In the genomic region with DNA sequence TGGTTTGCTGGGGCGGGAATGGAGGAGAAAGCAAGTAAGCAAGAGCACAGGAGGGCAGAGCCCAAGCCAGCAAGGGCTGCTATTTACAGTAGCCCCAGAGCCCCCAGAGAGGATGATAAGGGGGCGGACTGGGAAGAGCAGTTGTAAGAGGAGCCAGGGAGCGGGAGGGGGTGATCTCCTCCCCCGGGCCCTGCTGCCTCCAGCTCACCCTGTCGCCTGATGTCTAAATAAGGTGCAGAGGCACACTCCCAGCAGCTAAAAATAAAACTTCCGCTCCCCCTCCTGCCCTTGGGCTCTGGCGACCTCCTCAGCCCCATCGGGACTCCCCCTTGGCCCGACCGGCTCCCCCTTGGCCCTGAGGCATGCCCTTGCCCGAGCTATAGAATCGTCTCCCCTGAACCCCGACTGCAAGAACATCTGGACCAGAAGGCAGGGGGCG, we compare ENCODE assay signal across 1 cellular context.
TF ChIP-seq lines count a peak whose summit lies in the region.

No MANE protein-coding gene starts in this region.

TF ChIP-seq in GM12878, 131 proteins besides CTCF, POLR2A, EP300 and RAD21 (continued from another document):
- TF ChIP-seq, protein P1, sequence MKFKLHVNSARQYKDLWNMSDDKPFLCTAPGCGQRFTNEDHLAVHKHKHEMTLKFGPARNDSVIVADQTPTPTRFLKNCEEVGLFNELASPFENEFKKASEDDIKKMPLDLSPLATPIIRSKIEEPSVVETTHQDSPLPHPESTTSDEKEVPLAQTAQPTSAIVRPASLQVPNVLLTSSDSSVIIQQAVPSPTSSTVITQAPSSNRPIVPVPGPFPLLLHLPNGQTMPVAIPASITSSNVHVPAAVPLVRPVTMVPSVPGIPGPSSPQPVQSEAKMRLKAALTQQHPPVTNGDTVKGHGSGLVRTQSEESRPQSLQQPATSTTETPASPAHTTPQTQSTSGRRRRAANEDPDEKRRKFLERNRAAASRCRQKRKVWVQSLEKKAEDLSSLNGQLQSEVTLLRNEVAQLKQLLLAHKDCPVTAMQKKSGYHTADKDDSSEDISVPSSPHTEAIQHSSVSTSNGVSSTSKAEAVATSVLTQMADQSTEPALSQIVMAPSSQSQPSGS (IDR thresholded peaks at IDR 0.05; ENCODE audit: low read length): peak; percentile 19; the same call in 1 of the 2 replicates
- TF ChIP-seq, protein P2, sequence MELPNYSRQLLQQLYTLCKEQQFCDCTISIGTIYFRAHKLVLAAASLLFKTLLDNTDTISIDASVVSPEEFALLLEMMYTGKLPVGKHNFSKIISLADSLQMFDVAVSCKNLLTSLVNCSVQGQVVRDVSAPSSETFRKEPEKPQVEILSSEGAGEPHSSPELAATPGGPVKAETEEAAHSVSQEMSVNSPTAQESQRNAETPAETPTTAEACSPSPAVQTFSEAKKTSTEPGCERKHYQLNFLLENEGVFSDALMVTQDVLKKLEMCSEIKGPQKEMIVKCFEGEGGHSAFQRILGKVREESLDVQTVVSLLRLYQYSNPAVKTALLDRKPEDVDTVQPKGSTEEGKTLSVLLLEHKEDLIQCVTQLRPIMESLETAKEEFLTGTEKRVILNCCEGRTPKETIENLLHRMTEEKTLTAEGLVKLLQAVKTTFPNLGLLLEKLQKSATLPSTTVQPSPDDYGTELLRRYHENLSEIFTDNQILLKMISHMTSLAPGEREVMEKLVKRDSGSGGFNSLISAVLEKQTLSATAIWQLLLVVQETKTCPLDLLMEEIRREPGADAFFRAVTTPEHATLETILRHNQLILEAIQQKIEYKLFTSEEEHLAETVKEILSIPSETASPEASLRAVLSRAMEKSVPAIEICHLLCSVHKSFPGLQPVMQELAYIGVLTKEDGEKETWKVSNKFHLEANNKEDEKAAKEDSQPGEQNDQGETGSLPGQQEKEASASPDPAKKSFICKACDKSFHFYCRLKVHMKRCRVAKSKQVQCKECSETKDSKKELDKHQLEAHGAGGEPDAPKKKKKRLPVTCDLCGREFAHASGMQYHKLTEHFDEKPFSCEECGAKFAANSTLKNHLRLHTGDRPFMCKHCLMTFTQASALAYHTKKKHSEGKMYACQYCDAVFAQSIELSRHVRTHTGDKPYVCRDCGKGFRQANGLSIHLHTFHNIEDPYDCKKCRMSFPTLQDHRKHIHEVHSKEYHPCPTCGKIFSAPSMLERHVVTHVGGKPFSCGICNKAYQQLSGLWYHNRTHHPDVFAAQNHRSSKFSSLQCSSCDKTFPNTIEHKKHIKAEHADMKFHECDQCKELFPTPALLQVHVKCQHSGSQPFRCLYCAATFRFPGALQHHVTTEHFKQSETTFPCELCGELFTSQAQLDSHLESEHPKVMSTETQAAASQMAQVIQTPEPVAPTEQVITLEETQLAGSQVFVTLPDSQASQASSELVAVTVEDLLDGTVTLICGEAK (IDR thresholded peaks at IDR 0.05; ENCODE audit: borderline replicate concordance): no peak
- TF ChIP-seq HDAC6 (IDR thresholded peaks at IDR 0.05; ENCODE audit: unreplicated experiment) (no peak), YY1 (IDR thresholded peaks at IDR 0.05; ENCODE audit: low read depth, low read length) (no peak), CBX5 (IDR thresholded peaks at IDR 0.05; ENCODE audit: low read depth) (no peak), GABPA (IDR thresholded peaks at IDR 0.05; ENCODE audit: low read depth) (no peak), HDGF (IDR thresholded peaks at IDR 0.05) (no peak), SMAD1 (IDR thresholded peaks at IDR 0.05; ENCODE audit: low read depth, partially characterized antibody) (no peak), NRF1 (conservative IDR thresholded peaks at IDR 0.05; ENCODE audit: low read depth, low read length) (no peak), RUNX3 (IDR thresholded peaks at IDR 0.05; ENCODE audit: low read length) (0 out of 2 replicates have a peak, but pooled peaks have one; percentile 17), NFYA (IDR thresholded peaks at IDR 0.05; ENCODE audit: borderline replicate concordance, low read depth, low read length) (no peak), BHLHE40 (IDR thresholded peaks at IDR 0.05; ENCODE audit: borderline replicate concordance in 1 of 2, low read depth in 2 of 2, low read length in 1 of 2) (peak; percentile 72 to 85), NR2C2 (IDR thresholded peaks at IDR 0.05; ENCODE audit: borderline replicate concordance, control insufficient read depth, insufficient read length, low read depth) (no peak), ZZZ3 (IDR thresholded peaks at IDR 0.05; ENCODE audit: control insufficient read depth, insufficient read length, low read depth) (no peak), BCL11A (IDR thresholded peaks at IDR 0.05; ENCODE audit: low read depth, low read length) (no peak), CHD1 (IDR thresholded peaks at IDR 0.05; ENCODE audit: low read depth, low read length) (no peak), MXI1 (IDR thresholded peaks at IDR 0.05; ENCODE audit: low read depth, low read length) (no peak), KAT2A (conservative IDR thresholded peaks at IDR 0.05; ENCODE audit: control insufficient read depth, low read depth, low read length) (no peak)
- TF ChIP-seq, protein P3, sequence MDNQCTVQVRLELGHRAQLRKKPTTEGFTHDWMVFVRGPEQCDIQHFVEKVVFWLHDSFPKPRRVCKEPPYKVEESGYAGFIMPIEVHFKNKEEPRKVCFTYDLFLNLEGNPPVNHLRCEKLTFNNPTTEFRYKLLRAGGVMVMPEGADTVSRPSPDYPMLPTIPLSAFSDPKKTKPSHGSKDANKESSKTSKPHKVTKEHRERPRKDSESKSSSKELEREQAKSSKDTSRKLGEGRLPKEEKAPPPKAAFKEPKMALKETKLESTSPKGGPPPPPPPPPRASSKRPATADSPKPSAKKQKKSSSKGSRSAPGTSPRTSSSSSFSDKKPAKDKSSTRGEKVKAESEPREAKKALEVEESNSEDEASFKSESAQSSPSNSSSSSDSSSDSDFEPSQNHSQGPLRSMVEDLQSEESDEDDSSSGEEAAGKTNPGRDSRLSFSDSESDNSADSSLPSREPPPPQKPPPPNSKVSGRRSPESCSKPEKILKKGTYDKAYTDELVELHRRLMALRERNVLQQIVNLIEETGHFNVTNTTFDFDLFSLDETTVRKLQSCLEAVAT (IDR thresholded peaks at IDR 0.05): no peak
TF ChIP-seq in GM12878: peak in this region for 27.
